ENCODE assay signal across 27 cellular contexts in genomic region chr3:73314182-73314951, GRCh38.
DNase-seq lines count a peak whose midpoint lies in the region; ATAC-seq, FAIRE-seq and TF ChIP-seq lines count a peak whose summit lies in the region.
"Had no signal": no experiment of that assay in that cellular context is flagged by ENCODE, and none has a peak within 500 bp of the region (broad histone marks: within the 10 kb centered on the region; RNA-seq: fewer than 3 reads in every experiment).

No MANE protein-coding gene starts in this region.

- no peak overlapping the region for H3K4me2 ChIP-seq in Loucy (ENCODE audit: low read depth, low read length, poor library complexity, severe bottlenecking)
- H3K4me2 ChIP-seq in H1 (ENCODE audit: insufficient read depth in 1 of 2, low read depth in 2 of 2, low read length in 2 of 2) = no peak overlapping the region

- H2BK120ac ChIP-seq in H1 (replicated peaks; ENCODE audit: low read depth, low read length) = no peak overlapping the region

- H3K4me3 ChIP-seq in Loucy (ENCODE audit: low read length, poor library complexity, severe bottlenecking) (no peak overlapping the region), H1 (ENCODE audit: extremely low read depth in 1 of 4, insufficient read depth in 2 of 4, low read depth in 3 of 4, low read length in 4 of 4) (no peak overlapping the region), aorta (ENCODE audit: low read length in 2 of 2) (no peak overlapping the region), pancreas (no peak overlapping the region)
- H3K4me3 ChIP-seq: GM12878, SJSA1 had no signal

- H2BK15ac ChIP-seq in H1 (ENCODE audit: low read length) = no peak overlapping the region

- H3K18ac ChIP-seq in H1 (ENCODE audit: extremely low read depth, low read length) = no peak overlapping the region; the same call in 1 of the 2 replicates

- peak; percentile 81 for ATAC-seq in GM21723 (IDR thresholded peaks at IDR 0.05; ENCODE audit: unreplicated experiment)
- ATAC-seq in aorta (ENCODE audit: low FRiP score) = peak; percentile 36
- ATAC-seq in pancreas = no peak
- ATAC-seq: GM12878, T-cell had no signal

- H3K79me2 ChIP-seq in Loucy (ENCODE audit: insufficient read depth, low read length) = no peaks in the 10 kb centered on the region
- H3K79me2 ChIP-seq in H1 (ENCODE audit: control insufficient read depth in 1 of 2, insufficient read depth in 2 of 2, low read length in 2 of 2) = no peaks in the 10 kb centered on the region

- no peaks in the 10 kb centered on the region for H3K9me2 ChIP-seq in Loucy (replicated peaks; ENCODE audit: low read depth, low read length)

- H3F3A ChIP-seq in Loucy (ENCODE audit: low read depth) = no peaks in the 10 kb centered on the region

- H2AFZ ChIP-seq in Loucy (ENCODE audit: low read length) (peak overlapping the region; percentile 77), H1 (ENCODE audit: low read length) (0 out of 2 replicates have a peak overlapping the region, but pooled peaks have one; percentile 5)

- no peak overlapping the region for H3K56ac ChIP-seq in H1 (replicated peaks; ENCODE audit: insufficient read length, low read depth, low read length)

- TF ChIP-seq CTCF in Loucy (conservative IDR thresholded peaks at IDR 0.05; ENCODE audit: low read length) (no peak), H1 (IDR thresholded peaks at IDR 0.05; ENCODE audit: control extremely low read depth in 1 of 3, insufficient read depth in 1 of 3, low read depth in 1 of 3, low read length in 3 of 3) (no peak), pancreas (IDR thresholded peaks at IDR 0.05) (no peak)

- H3K23me2 ChIP-seq in H1 (ENCODE audit: low read depth, low read length) = no peaks in the 10 kb centered on the region; the same call in 1 of the 2 replicates

- no peaks in the 10 kb centered on the region for H3K36me3 ChIP-seq in Loucy (ENCODE audit: insufficient read depth, low read length)
- no peaks in the 10 kb centered on the region for H3K36me3 ChIP-seq in H1 (ENCODE audit: control insufficient read depth in 2 of 4, insufficient read depth in 4 of 4, low read length in 3 of 4)
- no peaks in the 10 kb centered on the region for H3K36me3 ChIP-seq in aorta (ENCODE audit: control insufficient read depth in 1 of 2, insufficient read depth in 2 of 2, low read length in 1 of 2)
- no peaks in the 10 kb centered on the region for H3K36me3 ChIP-seq in pancreas
- H3K36me3 ChIP-seq: SJSA1 had no signal

- H4K8ac ChIP-seq in H1 (ENCODE audit: extremely low read depth, insufficient read depth, low read length) = no peak overlapping the region

- no peak for TF ChIP-seq EP300 in H1 (IDR thresholded peaks at IDR 0.05; ENCODE audit: borderline replicate concordance in 1 of 2, low read depth in 2 of 2, low read length in 2 of 2)

- H4K91ac ChIP-seq in H1 (replicated peaks; ENCODE audit: insufficient read length, low read length) = no peak overlapping the region

- DNase-seq in H1 (ENCODE audit: low read depth in 1 of 2, low spot score in 2 of 2) (no peak), aorta (no peak), pancreas (no peak), HPDE6-E6E7 (ENCODE audit: extremely low spot score) (no peak), NCI-H146 treated with DMSO at 0.1 percent for 48 hours (lab: John Stamatoyannopoulos, UW; ENCODE audit: unreplicated experiment) (no peak), pons (ENCODE audit: low spot score) (no peak)
- DNase-seq: C1 segment of cervical spinal cord; CD4-positive, alpha-beta memory T cell; COR-L47; DMS53; GOT3; HCEC 1CT; KBM-7; MM.1S; NCI-H1694; NCI-H2081 treated with DMSO at 0.1 percent for 48 hours; NCI-H2171; NCI-H345; NCI-H510A treated with DMSO at 0.1 percent for 48 hours; NCI-H774; Right ventricle myocardium superior; RPMI8226 had no signal

- intact Hi-C loops in aorta (cut with DNase I) (no loop called here), pancreas (cut with DNase I) (no loop called here)

- no peak overlapping the region for H3K14ac ChIP-seq in H1 (ENCODE audit: insufficient read length)

- H3K23ac ChIP-seq in H1 (ENCODE audit: insufficient read length) = no peak overlapping the region

- TF ChIP-seq RAD21 in H1 (IDR thresholded peaks at IDR 0.05 in 1 of 2, conservative IDR thresholded peaks at IDR 0.05 in 1 of 2; ENCODE audit: low read depth in 2 of 2, low read length in 2 of 2) = no peak

- FAIRE-seq in H1 (lab: Jason Lieb, UNC) (no peak), pancreas (lab: Jason Lieb, UNC) (no peak)
- FAIRE-seq: GM12878 had no signal

- H3K9me3 ChIP-seq in Loucy (ENCODE audit: insufficient read depth, low read depth, low read length) = no peaks in the 10 kb centered on the region
- no peaks in the 10 kb centered on the region for H3K9me3 ChIP-seq in H1 (ENCODE audit: insufficient read depth in 2 of 2, low read depth in 1 of 2, low read length in 1 of 2)
- peaks cover 1% of the 10 kb centered on the region for H3K9me3 ChIP-seq in aorta (ENCODE audit: control insufficient read depth, low read length)
- no peaks in the 10 kb centered on the region for H3K9me3 ChIP-seq in pancreas
- H3K9me3 ChIP-seq: SJSA1 had no signal

- H3K27ac ChIP-seq in H1 (ENCODE audit: low read depth, low read length) (no peak overlapping the region), aorta (ENCODE audit: low read depth in 1 of 2, low read length in 2 of 2) (no peak overlapping the region), pancreas (no peak overlapping the region)
- H3K27ac ChIP-seq: SJSA1 had no signal

- H3K4me1 ChIP-seq in Loucy (ENCODE audit: insufficient read depth, low read length, poor library complexity, severe bottlenecking) (no peaks in the 10 kb centered on the region), H1 (replicated peaks in 1 of 4; ENCODE audit: control insufficient read depth in 3 of 4, insufficient read depth in 4 of 4, low read length in 3 of 4) (no peaks in the 10 kb centered on the region), aorta (ENCODE audit: control insufficient read depth in 1 of 2, insufficient read depth in 2 of 2, low read length in 2 of 2) (no peaks in the 10 kb centered on the region), pancreas (no peaks in the 10 kb centered on the region)
- H3K4me1 ChIP-seq: SJSA1 had no signal

- H2BK5ac ChIP-seq in H1 (ENCODE audit: low read depth, low read length) = no peak overlapping the region

- no peak overlapping the region for H4K5ac ChIP-seq in H1 (ENCODE audit: insufficient read length, low read depth, low read length)

- H3K27me3 ChIP-seq in Loucy (ENCODE audit: insufficient read depth, low read length, poor library complexity, severe bottlenecking) (no peaks in the 10 kb centered on the region), H1 (replicated peaks in 1 of 4; ENCODE audit: control insufficient read depth in 3 of 4, extremely low read depth in 1 of 4, insufficient read depth in 3 of 4, low read length in 3 of 4) (no peaks in the 10 kb centered on the region), aorta (ENCODE audit: control insufficient read depth in 1 of 2, insufficient read depth in 2 of 2, low read length in 1 of 2) (no peaks in the 10 kb centered on the region), pancreas (no peaks in the 10 kb centered on the region)
- H3K27me3 ChIP-seq: SJSA1 had no signal

- 83% methylated on average over 5 of the region's 5 CpGs; no CpG with 5 or more reads in 1 of the 2 experiments for WGBS in H1 (ENCODE audit: extremely low coverage in 1 of 2, insufficient coverage in 1 of 2, insufficient read length in 1 of 2, insufficient replicate concordance in 2 of 2, low coverage in 1 of 2, low lambda C conversion rate in 2 of 2, missing lambda C conversion rate in 1 of 2), 2 experiments
- 93 to 95% methylated on average over 5 of the region's 5 CpGs for WGBS in aorta, 2 donors
- 78 to 80% methylated on average over 5 of the region's 5 CpGs for WGBS in pancreas, 2 donors

- CTCF ChIA-PET in H1 (lab: Charles Lee; ENCODE audit: partially characterized antibody) = interaction anchor here (0.6 to 1.3 kb wide), 3 partner anchors 13 to 294 kb away, joined by 3 to 4 read pairs (median 3); no protein-coding TSS in a partner anchor

- no peak overlapping the region for H3K4ac ChIP-seq in H1 (replicated peaks; ENCODE audit: insufficient read length, low read depth, low read length)

- H4K20me1 ChIP-seq in Loucy (ENCODE audit: insufficient read depth, low read length, poor library complexity, severe bottlenecking) = no peaks in the 10 kb centered on the region
- H4K20me1 ChIP-seq in H1 (replicated peaks in 1 of 2; ENCODE audit: control insufficient read depth in 1 of 2, insufficient read depth in 2 of 2, low read length in 2 of 2) = no peaks in the 10 kb centered on the region

- H3K9ac ChIP-seq in Loucy (ENCODE audit: low read depth, low read length, poor library complexity, severe bottlenecking) = no peak overlapping the region
- no peak overlapping the region for H3K9ac ChIP-seq in H1 (replicated peaks in 1 of 4; ENCODE audit: extremely low read depth in 1 of 4, low read depth in 3 of 4, low read length in 3 of 4)

- no peaks in the 10 kb centered on the region for H3K79me1 ChIP-seq in H1 (ENCODE audit: low read depth, low read length)

- H2BK20ac ChIP-seq in H1 (ENCODE audit: low read length) = no peak overlapping the region

- no peak overlapping the region for H2BK12ac ChIP-seq in H1 (ENCODE audit: low read depth, low read length)

- POLR2A ChIA-PET in H1 (lab: Charles Lee; ENCODE audit: partially characterized antibody) = no interaction called here

- H2AK5ac ChIP-seq in H1 (ENCODE audit: low read depth, low read length) = no peak overlapping the region

- TF ChIP-seq POLR2A in H1 (IDR thresholded peaks at IDR 0.05; ENCODE audit: control extremely low read depth in 1 of 2, low read depth in 2 of 2, low read length in 2 of 2) = no peak

TF ChIP-seq in H1, 55 proteins besides CTCF, POLR2A, EP300 and RAD21 (continues in another document):
- TF ChIP-seq EZH2 (IDR thresholded peaks at IDR 0.05; ENCODE audit: low read depth, low read length, severe bottlenecking) = no peak
- TF ChIP-seq GABPA (IDR thresholded peaks at IDR 0.05; ENCODE audit: borderline replicate concordance, insufficient read depth, low read length) = no peak
- no peak for TF ChIP-seq GTF2F1 (IDR thresholded peaks at IDR 0.05; ENCODE audit: borderline replicate concordance, low read depth, low read length)
- no peak for TF ChIP-seq CHD1 (IDR thresholded peaks at IDR 0.05; ENCODE audit: low read depth, low read length)
- no peak for TF ChIP-seq CBX8 (IDR thresholded peaks at IDR 0.05; ENCODE audit: borderline replicate concordance, low read depth, low read length)
- TF ChIP-seq SRF (IDR thresholded peaks at IDR 0.05; ENCODE audit: low read depth, low read length) = no peak
- no peak for TF ChIP-seq SIX5 (IDR thresholded peaks at IDR 0.05; ENCODE audit: low read depth, low read length)
- no peak for TF ChIP-seq KDM4A (IDR thresholded peaks at IDR 0.05; ENCODE audit: low read depth, low read length, severe bottlenecking)
- TF ChIP-seq PHF8 (conservative IDR thresholded peaks at IDR 0.05; ENCODE audit: low read depth, low read length) = no peak
- no peak for TF ChIP-seq TEAD4 (IDR thresholded peaks at IDR 0.05; ENCODE audit: low read depth, low read length)
- no peak for TF ChIP-seq HDAC6 (IDR thresholded peaks at IDR 0.05; ENCODE audit: low read depth, low read length)
- TF ChIP-seq ASH2L (IDR thresholded peaks at IDR 0.05; ENCODE audit: low read length) = no peak
- no peak for TF ChIP-seq SP1 (IDR thresholded peaks at IDR 0.05; ENCODE audit: low read depth, low read length)

Comparison
In these comparisons a context has a peak if more than half of its experiments do, and no peak if none do; other contexts are left out.
1. ATAC-seq: peak in GM21723 (single experiment) and aorta (single experiment); none in pancreas (0 of 4).